9 cellular contexts compared by ENCODE assay signal in the genomic region with DNA sequence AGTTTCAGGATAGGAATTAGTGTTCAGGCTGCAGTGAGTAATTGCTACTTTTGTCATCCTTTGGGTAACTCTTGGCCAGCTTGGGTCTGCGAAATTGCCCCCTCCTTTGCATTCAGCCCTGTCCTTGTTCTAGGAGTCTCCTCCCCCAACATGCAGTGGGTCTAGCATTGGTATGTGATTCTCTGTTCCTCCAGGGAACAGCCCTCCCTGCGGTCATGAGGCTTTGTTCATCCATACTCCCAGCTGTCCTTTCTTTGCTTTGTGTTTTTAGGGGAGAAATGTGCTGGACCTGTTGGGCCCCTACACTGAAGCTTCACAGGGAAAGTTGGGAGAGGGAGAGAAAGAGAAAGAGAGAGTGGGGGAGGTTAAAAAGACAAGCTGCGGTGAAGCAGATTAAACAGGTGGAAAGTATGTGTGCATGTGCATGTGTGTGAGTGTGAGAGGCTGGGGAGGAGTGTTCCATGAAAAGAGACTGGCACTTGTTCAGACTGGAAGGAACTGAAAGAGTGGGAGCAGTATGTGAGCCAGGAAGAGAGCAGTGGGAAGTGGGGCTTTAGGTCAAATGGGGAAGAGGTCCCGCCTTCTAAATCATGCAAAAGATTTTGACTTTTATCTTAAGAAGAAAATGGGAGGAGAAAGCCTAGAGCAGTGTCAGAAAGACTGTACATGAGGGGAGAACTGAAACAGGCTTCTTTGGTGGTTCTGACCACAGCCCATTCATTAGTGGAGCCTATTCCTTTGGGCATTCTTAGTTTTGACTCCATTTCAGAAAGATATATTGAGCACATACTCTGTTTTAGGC. TPM values are rescaled to one million over a fixed set of nuclear protein-coding genes. Genes with fewer than 3 reads are reported as not detected.
DNase-seq lines count a peak whose midpoint lies in the region; ATAC-seq and FAIRE-seq lines count a peak whose summit lies in the region.
"Had no signal": no experiment of that assay in that cellular context is flagged by ENCODE, and none has a peak within 500 bp of the region (broad histone marks: within the 10 kb centered on the region; RNA-seq: fewer than 3 reads in every experiment).

No MANE protein-coding gene starts in this region.

- no peaks in the 10 kb centered on the region for H3K27me3 ChIP-seq in BLaER1 treated with 17β-estradiol and CSF1 and Interleukin-3, amounts not matched to agents 10 nM and 100 nM
- no peaks in the 10 kb centered on the region for H3K27me3 ChIP-seq in small intestine (ENCODE audit: control insufficient read depth in 2 of 2, insufficient read depth in 2 of 2, low read length in 2 of 2)

- no peak for DNase-seq in activated T-helper 1 cell treated with anti-CD3 and anti-CD28 coated beads, Interleukin-12 subunit alpha, Interleukin-12 subunit beta, Interleukin-2, Interleukin-4 antibody, amounts not matched to agents 30 ng/mL and 10 ng/mL and 1 ng/mL, durations not matched to agents 14 hours and 24 hours and 36 hours (ENCODE audit: low spot score)
- DNase-seq in NCI-H446 (lab: John Stamatoyannopoulos, UW) (no peak), DMS153 treated with DMSO at 0.1 percent for 48 hours (lab: John Stamatoyannopoulos, UW; ENCODE audit: unreplicated experiment) (no peak), small intestine (no peak), EL (no peak)
- DNase-seq: naive thymus-derived CD4-positive, alpha-beta T cell had no signal

- H3K4me3 Mint-ChIP-seq in activated T-helper 1 cell treated with anti-CD3 and anti-CD28 coated beads, Interleukin-12 subunit alpha, Interleukin-12 subunit beta, Interleukin-2, Interleukin-4 antibody, amounts not matched to agents 30 ng/mL and 10 ng/mL and 1 ng/mL, durations not matched to agents 14 hours and 24 hours and 36 hours: no peak overlapping the region
- H3K4me3 Mint-ChIP-seq: naive thymus-derived CD4-positive, alpha-beta T cell had no signal

- peaks cover 19 to 33% (median 23%) of the 10 kb centered on the region in 10 experiments for H3K4me1 ChIP-seq in BLaER1 treated with 17β-estradiol and CSF1 and Interleukin-3, amounts not matched to agents 10 nM and 100 nM
- H3K4me1 ChIP-seq in small intestine (ENCODE audit: control insufficient read depth in 2 of 2, insufficient read depth in 1 of 2, low read depth in 1 of 2, low read length in 1 of 2): no peaks in the 10 kb centered on the region

- peak overlapping the region; percentile 25 to 68 (median 61) for H3K4me2 ChIP-seq in BLaER1 treated with 17β-estradiol and CSF1 and Interleukin-3, amounts not matched to agents 10 nM and 100 nM

- WGBS in small intestine, 3 donors: 75 to 85% (median 77%) methylated on average over 4 of the region's 4 CpGs

- intact Hi-C loops in activated T-helper 1 cell treated with anti-CD3 and anti-CD28 coated beads, Interleukin-12 subunit alpha, Interleukin-12 subunit beta, Interleukin-2, Interleukin-4 antibody, amounts not matched to agents 30 ng/mL and 10 ng/mL and 1 ng/mL, durations not matched to agents 14 hours and 24 hours and 36 hours (cut with micrococcal nuclease): no loop called here

- H3K9ac ChIP-seq in BLaER1 treated with 17β-estradiol and CSF1 and Interleukin-3, amounts not matched to agents 10 nM and 100 nM: no peak overlapping the region

- H3K27ac Mint-ChIP-seq in activated T-helper 1 cell treated with anti-CD3 and anti-CD28 coated beads, Interleukin-12 subunit alpha, Interleukin-12 subunit beta, Interleukin-2, Interleukin-4 antibody, amounts not matched to agents 30 ng/mL and 10 ng/mL and 1 ng/mL, durations not matched to agents 14 hours and 24 hours and 36 hours: peak overlapping the region; percentile 72

- H3K9me3 ChIP-seq in BLaER1 treated with 17β-estradiol and CSF1 and Interleukin-3, amounts not matched to agents 10 nM and 100 nM (replicated peaks in 1 of 11): no peaks in the 10 kb centered on the region
- H3K9me3 ChIP-seq in small intestine (ENCODE audit: control insufficient read depth, low read depth): no peaks in the 10 kb centered on the region

- no peak for FAIRE-seq in small intestine (lab: Jason Lieb, UNC)

- H3K27ac ChIP-seq in BLaER1 treated with 17β-estradiol and CSF1 and Interleukin-3, amounts not matched to agents 10 nM and 100 nM: peak overlapping the region in 1 of 11 experiments; percentile 5; a peak in 1 of 22 replicates
- H3K27ac ChIP-seq in small intestine (ENCODE audit: low read depth in 1 of 2, low read length in 1 of 2): no peak overlapping the region

- H3K36me3 ChIP-seq in BLaER1 treated with 17β-estradiol and CSF1 and Interleukin-3, amounts not matched to agents 10 nM and 100 nM: no peaks in the 10 kb centered on the region
- H3K36me3 ChIP-seq in small intestine (ENCODE audit: control insufficient read depth in 2 of 2, insufficient read depth in 2 of 2, low read length in 2 of 2): no peaks in the 10 kb centered on the region

- H3K9me3 Mint-ChIP-seq in activated T-helper 1 cell treated with anti-CD3 and anti-CD28 coated beads, Interleukin-12 subunit alpha, Interleukin-12 subunit beta, Interleukin-2, Interleukin-4 antibody, amounts not matched to agents 30 ng/mL and 10 ng/mL and 1 ng/mL, durations not matched to agents 14 hours and 24 hours and 36 hours: no peaks in the 10 kb centered on the region

- H3K4me3 ChIP-seq in BLaER1 treated with 17β-estradiol and CSF1 and Interleukin-3, amounts not matched to agents 10 nM and 100 nM: no peak overlapping the region
- no peak overlapping the region for H3K4me3 ChIP-seq in small intestine (ENCODE audit: low read depth in 1 of 2, low read length in 2 of 2)

- peaks cover 31% of the 10 kb centered on the region for H3K4me1 Mint-ChIP-seq in activated T-helper 1 cell treated with anti-CD3 and anti-CD28 coated beads, Interleukin-12 subunit alpha, Interleukin-12 subunit beta, Interleukin-2, Interleukin-4 antibody, amounts not matched to agents 30 ng/mL and 10 ng/mL and 1 ng/mL, durations not matched to agents 14 hours and 24 hours and 36 hours (ENCODE audit: low read depth)

- H3K27me3 Mint-ChIP-seq in activated T-helper 1 cell treated with anti-CD3 and anti-CD28 coated beads, Interleukin-12 subunit alpha, Interleukin-12 subunit beta, Interleukin-2, Interleukin-4 antibody, amounts not matched to agents 30 ng/mL and 10 ng/mL and 1 ng/mL, durations not matched to agents 14 hours and 24 hours and 36 hours (ENCODE audit: insufficient read depth): peaks cover 7% of the 10 kb centered on the region
- H3K27me3 Mint-ChIP-seq: naive thymus-derived CD4-positive, alpha-beta T cell had no signal

- H4K20me1 ChIP-seq in BLaER1 treated with 17β-estradiol and CSF1 and Interleukin-3, amounts not matched to agents 10 nM and 100 nM: no peaks in the 10 kb centered on the region

- ATAC-seq in GM19035 (IDR thresholded peaks at IDR 0.05; ENCODE audit: unreplicated experiment) (peak; percentile 79), HG02938 (IDR thresholded peaks at IDR 0.05; ENCODE audit: unreplicated experiment) (peak; percentile 87)
- ATAC-seq: naive thymus-derived CD4-positive, alpha-beta T cell had no signal

- H3K36me3 Mint-ChIP-seq in activated T-helper 1 cell treated with anti-CD3 and anti-CD28 coated beads, Interleukin-12 subunit alpha, Interleukin-12 subunit beta, Interleukin-2, Interleukin-4 antibody, amounts not matched to agents 30 ng/mL and 10 ng/mL and 1 ng/mL, durations not matched to agents 14 hours and 24 hours and 36 hours (ENCODE audit: low read depth): peaks cover 1% of the 10 kb centered on the region

RNA-seq across cellular contexts. Expression of gene SESN3, which starts 17.9 kb away (rescaled TPM):
- total RNA-seq in activated T-helper 1 cell treated with anti-CD3 and anti-CD28 coated beads, Interleukin-12 subunit alpha, Interleukin-12 subunit beta, Interleukin-2, Interleukin-4 antibody, amounts not matched to agents 30 ng/mL and 10 ng/mL and 1 ng/mL, durations not matched to agents 14 hours and 24 hours and 36 hours: 62.0 and 68.6 TPM in 2 replicates
- 1 to 10 TPM; 3.5 to 6.9 (median 3.6) TPM for polyA plus RNA-seq in small intestine
